ENCODE assay signal across 12 cellular contexts in genomic region chr2:120910956-120911951, GRCh38.
DNase-seq lines count a peak whose midpoint lies in the region; ATAC-seq and TF ChIP-seq lines count a peak whose summit lies in the region.
"Had no signal": no experiment of that assay in that cellular context is flagged by ENCODE, and none has a peak within 500 bp of the region (broad histone marks: within the 10 kb centered on the region; RNA-seq: fewer than 3 reads in every experiment).

No MANE protein-coding gene starts in this region.

- H3K36me3 ChIP-seq in left ventricle myocardium inferior, result no peaks in the 10 kb centered on the region
- H3K36me3 ChIP-seq in ascending aorta, result no peaks in the 10 kb centered on the region
- H3K36me3 ChIP-seq in uterus, result no peaks in the 10 kb centered on the region
- H3K36me3 ChIP-seq: heart left ventricle had no signal

- TF ChIP-seq CTCF in left ventricle myocardium inferior (IDR thresholded peaks at IDR 0.05; ENCODE audit: borderline replicate concordance) (no peak), ascending aorta (IDR thresholded peaks at IDR 0.05) (no peak), uterus (IDR thresholded peaks at IDR 0.05) (no peak)

- TF ChIP-seq POLR2A in uterus (IDR thresholded peaks at IDR 0.05), result no peak

- peak overlapping the region; percentile 72 for H3K27ac ChIP-seq in left ventricle myocardium inferior (replicated peaks)
- H3K27ac ChIP-seq in ascending aorta, result peak overlapping the region; percentile 84 to 90
- H3K27ac ChIP-seq in uterus, result peak overlapping the region; percentile 83 to 84

- no peak for ATAC-seq in Right ventricle myocardium superior (ENCODE audit: poor library complexity)
- no peak for ATAC-seq in activated CD4-positive, alpha-beta T cell treated with anti-CD3 and anti-CD28 coated beads for 36 hours
- no peak for ATAC-seq in HG02981 (IDR thresholded peaks at IDR 0.05; ENCODE audit: unreplicated experiment)
- ATAC-seq: natural killer cell treated with Interleukin-12 subunit alpha and Interleukin-12 subunit beta and Interleukin-15 and Interleukin-18, amount 100 ng/mL, for 72 hours had no signal

- no peak overlapping the region for H3K4me3 ChIP-seq in left ventricle myocardium inferior
- no peak overlapping the region for H3K4me3 ChIP-seq in ascending aorta
- H3K4me3 ChIP-seq in uterus, result no peak overlapping the region

- H3K27me3 ChIP-seq in left ventricle myocardium inferior (ENCODE audit: low read depth) (peaks cover 3% of the 10 kb centered on the region), ascending aorta (no peaks in the 10 kb centered on the region), uterus (no peaks in the 10 kb centered on the region)
- H3K27me3 ChIP-seq: heart left ventricle had no signal

- H3K9me3 ChIP-seq in left ventricle myocardium inferior (replicated peaks), result no peaks in the 10 kb centered on the region
- no peaks in the 10 kb centered on the region for H3K9me3 ChIP-seq in ascending aorta
- no peaks in the 10 kb centered on the region for H3K9me3 ChIP-seq in uterus
- H3K9me3 ChIP-seq: heart left ventricle had no signal

- CTCF ChIA-PET in activated CD4-positive, alpha-beta T cell treated with anti-CD3 and anti-CD28 coated beads for 36 hours (lab: Charles Lee), result interaction anchor here (0.7 kb wide), 1 partner anchor 55 kb away, joined by 3 read pairs; no protein-coding TSS in a partner anchor

- no peak overlapping the region for H3K4me3 Mint-ChIP-seq in activated CD4-positive, alpha-beta T cell treated with anti-CD3 and anti-CD28 coated beads for 36 hours
- H3K4me3 Mint-ChIP-seq: natural killer cell treated with Interleukin-12 subunit alpha and Interleukin-12 subunit beta and Interleukin-15 and Interleukin-18, amount 100 ng/mL, for 72 hours had no signal

- no peaks in the 10 kb centered on the region for H3K9me3 Mint-ChIP-seq in activated CD4-positive, alpha-beta T cell treated with anti-CD3 and anti-CD28 coated beads for 36 hours (ENCODE audit: low read depth)
- H3K9me3 Mint-ChIP-seq: natural killer cell treated with Interleukin-12 subunit alpha and Interleukin-12 subunit beta and Interleukin-15 and Interleukin-18, amount 100 ng/mL, for 72 hours had no signal

- peaks cover 46% of the 10 kb centered on the region for H3K4me1 ChIP-seq in left ventricle myocardium inferior
- H3K4me1 ChIP-seq in ascending aorta, result peaks cover 23 to 41% of the 10 kb centered on the region in 2 donors
- H3K4me1 ChIP-seq in uterus, result peaks cover 14 to 18% of the 10 kb centered on the region in 2 donors

- H3K4me1 Mint-ChIP-seq in activated CD4-positive, alpha-beta T cell treated with anti-CD3 and anti-CD28 coated beads for 36 hours, result no peaks in the 10 kb centered on the region

- POLR2A ChIA-PET in activated CD4-positive, alpha-beta T cell treated with anti-CD3 and anti-CD28 coated beads for 36 hours (lab: Charles Lee), result no interaction called here

- H3K27me3 Mint-ChIP-seq in activated CD4-positive, alpha-beta T cell treated with anti-CD3 and anti-CD28 coated beads for 36 hours, result no peaks in the 10 kb centered on the region
- H3K27me3 Mint-ChIP-seq: natural killer cell treated with Interleukin-12 subunit alpha and Interleukin-12 subunit beta and Interleukin-15 and Interleukin-18, amount 100 ng/mL, for 72 hours had no signal

- no peaks in the 10 kb centered on the region for H3K36me3 Mint-ChIP-seq in activated CD4-positive, alpha-beta T cell treated with anti-CD3 and anti-CD28 coated beads for 36 hours (ENCODE audit: low read depth)
- H3K36me3 Mint-ChIP-seq: natural killer cell treated with Interleukin-12 subunit alpha and Interleukin-12 subunit beta and Interleukin-15 and Interleukin-18, amount 100 ng/mL, for 72 hours had no signal

- intact Hi-C loops in left ventricle myocardium inferior (cut with micrococcal nuclease), result no loop called here
- intact Hi-C loops in Right ventricle myocardium superior (cut with DNase I), result no loop called here
- intact Hi-C loops in ascending aorta (cut with DNase I), result loop anchor here (5.0 kb wide), 2 partner anchors 44 to 369 kb away; no protein-coding TSS in a partner anchor
- intact Hi-C loops in uterus (cut with DNase I; ENCODE audit: low total_unique reads), result no loop called here
- intact Hi-C loops in activated CD4-positive, alpha-beta T cell treated with anti-CD3 and anti-CD28 coated beads for 36 hours (cut with DNase I, micrococcal nuclease), result no loop called here

- H3K27ac Mint-ChIP-seq in activated CD4-positive, alpha-beta T cell treated with anti-CD3 and anti-CD28 coated beads for 36 hours, result no peak overlapping the region
- H3K27ac Mint-ChIP-seq: natural killer cell treated with Interleukin-12 subunit alpha and Interleukin-12 subunit beta and Interleukin-15 and Interleukin-18, amount 100 ng/mL, for 72 hours had no signal

- DNase-seq in left ventricle myocardium inferior (no peak), Right ventricle myocardium superior (no peak), ascending aorta (ENCODE audit: low spot score in 2 of 2) (no peak), kidney tubule cell (ENCODE audit: low spot score) (peak; percentile 73), uterus (peak in 1 of 2 donors; percentile 37), NCI-H82 (lab: John Stamatoyannopoulos, UW) (no peak)
- DNase-seq in activated CD4-positive, alpha-beta T cell treated with anti-CD3 and anti-CD28 coated beads for 36 hours, result no peak
- DNase-seq: NCI-H2227 treated with DMSO at 0.1 percent for 48 hours; stimulated activated CD4-positive, alpha-beta T cell treated with anti-CD3 and anti-CD28 coated beads, Interleukin-4, amount 100 ng/mL, for 1 hour had no signal
